In the genomic region with DNA sequence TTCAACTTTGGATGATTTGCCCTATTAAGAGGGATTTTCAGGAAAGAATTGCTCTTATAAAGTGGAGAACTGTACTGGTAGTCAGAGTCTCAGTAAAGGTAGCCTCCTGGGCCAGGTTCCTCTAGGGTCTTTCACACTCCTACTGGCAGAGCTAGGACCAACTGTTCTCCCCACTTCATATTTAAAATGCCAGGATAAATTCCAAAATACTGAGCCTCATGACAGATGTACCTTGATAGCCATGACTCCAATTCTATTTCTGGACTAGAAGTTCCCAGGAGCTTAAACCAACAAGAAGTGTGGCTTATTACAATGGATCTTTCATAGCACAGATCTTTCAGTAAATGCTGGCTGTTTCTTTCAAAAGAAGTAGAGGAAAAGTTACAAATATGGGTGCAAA, we compare ENCODE assay signal across 2 cellular contexts.
TF ChIP-seq lines count a peak whose summit lies in the region.

No MANE protein-coding gene starts in this region.

TF ChIP-seq in SK-N-SH, 30 proteins besides CTCF, POLR2A, EP300 and RAD21 (continued from another document):
- TF ChIP-seq, protein P1, sequence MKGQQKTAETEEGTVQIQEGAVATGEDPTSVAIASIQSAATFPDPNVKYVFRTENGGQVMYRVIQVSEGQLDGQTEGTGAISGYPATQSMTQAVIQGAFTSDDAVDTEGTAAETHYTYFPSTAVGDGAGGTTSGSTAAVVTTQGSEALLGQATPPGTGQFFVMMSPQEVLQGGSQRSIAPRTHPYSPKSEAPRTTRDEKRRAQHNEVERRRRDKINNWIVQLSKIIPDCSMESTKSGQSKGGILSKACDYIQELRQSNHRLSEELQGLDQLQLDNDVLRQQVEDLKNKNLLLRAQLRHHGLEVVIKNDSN (IDR thresholded peaks at IDR 0.05; ENCODE audit: borderline replicate concordance, low read depth): no peak

TF ChIP-seq in SK-N-SH treated with all-trans-retinoic acid at 6 μM for 48 hours, 23 proteins besides CTCF, POLR2A, EP300 and RAD21 (continued from another document):
- TF ChIP-seq, protein P2, sequence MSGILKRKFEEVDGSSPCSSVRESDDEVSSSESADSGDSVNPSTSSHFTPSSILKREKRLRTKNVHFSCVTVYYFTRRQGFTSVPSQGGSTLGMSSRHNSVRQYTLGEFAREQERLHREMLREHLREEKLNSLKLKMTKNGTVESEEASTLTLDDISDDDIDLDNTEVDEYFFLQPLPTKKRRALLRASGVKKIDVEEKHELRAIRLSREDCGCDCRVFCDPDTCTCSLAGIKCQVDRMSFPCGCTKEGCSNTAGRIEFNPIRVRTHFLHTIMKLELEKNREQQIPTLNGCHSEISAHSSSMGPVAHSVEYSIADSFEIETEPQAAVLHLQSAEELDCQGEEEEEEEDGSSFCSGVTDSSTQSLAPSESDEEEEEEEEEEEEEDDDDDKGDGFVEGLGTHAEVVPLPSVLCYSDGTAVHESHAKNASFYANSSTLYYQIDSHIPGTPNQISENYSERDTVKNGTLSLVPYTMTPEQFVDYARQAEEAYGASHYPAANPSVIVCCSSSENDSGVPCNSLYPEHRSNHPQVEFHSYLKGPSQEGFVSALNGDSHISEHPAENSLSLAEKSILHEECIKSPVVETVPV (CRISPR knock-in tag; IDR thresholded peaks at IDR 0.05): no peak
- TF ChIP-seq, protein P3, sequence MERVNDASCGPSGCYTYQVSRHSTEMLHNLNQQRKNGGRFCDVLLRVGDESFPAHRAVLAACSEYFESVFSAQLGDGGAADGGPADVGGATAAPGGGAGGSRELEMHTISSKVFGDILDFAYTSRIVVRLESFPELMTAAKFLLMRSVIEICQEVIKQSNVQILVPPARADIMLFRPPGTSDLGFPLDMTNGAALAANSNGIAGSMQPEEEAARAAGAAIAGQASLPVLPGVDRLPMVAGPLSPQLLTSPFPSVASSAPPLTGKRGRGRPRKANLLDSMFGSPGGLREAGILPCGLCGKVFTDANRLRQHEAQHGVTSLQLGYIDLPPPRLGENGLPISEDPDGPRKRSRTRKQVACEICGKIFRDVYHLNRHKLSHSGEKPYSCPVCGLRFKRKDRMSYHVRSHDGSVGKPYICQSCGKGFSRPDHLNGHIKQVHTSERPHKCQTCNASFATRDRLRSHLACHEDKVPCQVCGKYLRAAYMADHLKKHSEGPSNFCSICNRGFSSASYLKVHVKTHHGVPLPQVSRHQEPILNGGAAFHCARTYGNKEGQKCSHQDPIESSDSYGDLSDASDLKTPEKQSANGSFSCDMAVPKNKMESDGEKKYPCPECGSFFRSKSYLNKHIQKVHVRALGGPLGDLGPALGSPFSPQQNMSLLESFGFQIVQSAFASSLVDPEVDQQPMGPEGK (CRISPR knock-in tag; IDR thresholded peaks at IDR 0.05; ENCODE audit: borderline replicate concordance): no peak
- TF ChIP-seq RARB (CRISPR knock-in tag; IDR thresholded peaks at IDR 0.05): no peak
- TF ChIP-seq, protein P4, sequence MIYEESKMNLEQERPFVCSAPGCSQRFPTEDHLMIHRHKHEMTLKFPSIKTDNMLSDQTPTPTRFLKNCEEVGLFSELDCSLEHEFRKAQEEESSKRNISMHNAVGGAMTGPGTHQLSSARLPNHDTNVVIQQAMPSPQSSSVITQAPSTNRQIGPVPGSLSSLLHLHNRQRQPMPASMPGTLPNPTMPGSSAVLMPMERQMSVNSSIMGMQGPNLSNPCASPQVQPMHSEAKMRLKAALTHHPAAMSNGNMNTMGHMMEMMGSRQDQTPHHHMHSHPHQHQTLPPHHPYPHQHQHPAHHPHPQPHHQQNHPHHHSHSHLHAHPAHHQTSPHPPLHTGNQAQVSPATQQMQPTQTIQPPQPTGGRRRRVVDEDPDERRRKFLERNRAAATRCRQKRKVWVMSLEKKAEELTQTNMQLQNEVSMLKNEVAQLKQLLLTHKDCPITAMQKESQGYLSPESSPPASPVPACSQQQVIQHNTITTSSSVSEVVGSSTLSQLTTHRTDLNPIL (CRISPR knock-in tag; IDR thresholded peaks at IDR 0.05; ENCODE audit: low read depth): no peak
